Comparison of ENCODE assay signal across 18 cellular contexts in genomic region chr6:138563650-138564049, GRCh38.
"Had no signal": no experiment of that assay in that cellular context is flagged by ENCODE, and none has a peak within 500 bp of the region (broad histone marks: within the 10 kb centered on the region; RNA-seq: fewer than 3 reads in every experiment).

No MANE protein-coding gene starts in this region.

- H3K27ac ChIP-seq: prostate gland, sigmoid colon, spleen had no signal

- H3K4me1 ChIP-seq: prostate gland, sigmoid colon, spleen had no signal

- H3K36me3 ChIP-seq: prostate gland, sigmoid colon, spleen had no signal

- FAIRE-seq: endothelial cell of umbilical vein had no signal

- H3K36me3 Mint-ChIP-seq: activated naive CD4-positive, alpha-beta T cell treated with anti-CD3 and anti-CD28 coated beads, Interleukin-2, amount 50 U/mL, for 24 hours had no signal

- DNase-seq: activated CD4-positive, alpha-beta T cell treated with anti-CD3 and anti-CD28 coated beads for 48 hours; activated CD8-positive, alpha-beta T cell treated with anti-CD3 and anti-CD28 coated beads for 36 hours; activated effector memory CD4-positive, alpha-beta T cell treated with Interleukin-2 at 50 U/mL for 16 hours; activated T-cell treated with anti-CD3 and anti-CD28 coated beads, Interleukin-2, amount 50 U/mL, for 4 hours; amniotic stem cell; cortex of kidney; effector CD4-positive, alpha-beta T cell; kidney glomerular epithelial cell; sigmoid colon; spleen; stimulated activated naive CD8-positive, alpha-beta T cell treated with anti-CD3 and anti-CD28 coated beads, Interleukin-15, amount 100 ng/mL, for 72 hours; T-helper 2 cell had no signal

- H3K4me3 ChIP-seq: prostate gland, sigmoid colon, spleen had no signal

- H3K27me3 ChIP-seq: sigmoid colon had no signal

- H3K4me1 Mint-ChIP-seq: activated naive CD4-positive, alpha-beta T cell treated with anti-CD3 and anti-CD28 coated beads, Interleukin-2, amount 50 U/mL, for 24 hours; stimulated activated naive CD8-positive, alpha-beta T cell treated with anti-CD3 and anti-CD28 coated beads, Interleukin-15, amount 100 ng/mL, for 72 hours had no signal

- H3K27me3 Mint-ChIP-seq: type B pancreatic cell had no signal

- H3K9me3 ChIP-seq: prostate gland, sigmoid colon, spleen had no signal

- ATAC-seq: activated CD8-positive, alpha-beta T cell treated with anti-CD3 and anti-CD28 coated beads for 36 hours; activated T-cell treated with anti-CD3 and anti-CD28 coated beads, Interleukin-2, amount 50 U/mL, for 4 hours; stimulated activated naive CD8-positive, alpha-beta T cell treated with anti-CD3 and anti-CD28 coated beads, Interleukin-15, amount 100 ng/mL, for 72 hours had no signal

- H3K27ac Mint-ChIP-seq: activated CD8-positive, alpha-beta T cell treated with anti-CD3 and anti-CD28 coated beads for 36 hours; activated naive CD4-positive, alpha-beta T cell treated with anti-CD3 and anti-CD28 coated beads, Interleukin-2, amount 50 U/mL, for 24 hours; brain; mesothelial cell of epicardium; stimulated activated naive CD8-positive, alpha-beta T cell treated with anti-CD3 and anti-CD28 coated beads, Interleukin-15, amount 100 ng/mL, for 72 hours; type B pancreatic cell had no signal

- H3K4me3 Mint-ChIP-seq: activated CD8-positive, alpha-beta T cell treated with anti-CD3 and anti-CD28 coated beads for 36 hours; activated naive CD4-positive, alpha-beta T cell treated with anti-CD3 and anti-CD28 coated beads, Interleukin-2, amount 50 U/mL, for 24 hours; activated T-cell treated with anti-CD3 and anti-CD28 coated beads, Interleukin-2, amount 50 U/mL, for 4 hours; brain; mesothelial cell of epicardium; stimulated activated naive CD8-positive, alpha-beta T cell treated with anti-CD3 and anti-CD28 coated beads, Interleukin-15, amount 100 ng/mL, for 72 hours; type B pancreatic cell had no signal

- H3K9me3 Mint-ChIP-seq: activated CD8-positive, alpha-beta T cell treated with anti-CD3 and anti-CD28 coated beads for 36 hours; activated naive CD4-positive, alpha-beta T cell treated with anti-CD3 and anti-CD28 coated beads, Interleukin-2, amount 50 U/mL, for 24 hours; activated T-cell treated with anti-CD3 and anti-CD28 coated beads, Interleukin-2, amount 50 U/mL, for 4 hours; mesothelial cell of epicardium; stimulated activated naive CD8-positive, alpha-beta T cell treated with anti-CD3 and anti-CD28 coated beads, Interleukin-15, amount 100 ng/mL, for 72 hours had no signal
